Comparison of ENCODE assay signal across 13 cellular contexts in the genomic region with DNA sequence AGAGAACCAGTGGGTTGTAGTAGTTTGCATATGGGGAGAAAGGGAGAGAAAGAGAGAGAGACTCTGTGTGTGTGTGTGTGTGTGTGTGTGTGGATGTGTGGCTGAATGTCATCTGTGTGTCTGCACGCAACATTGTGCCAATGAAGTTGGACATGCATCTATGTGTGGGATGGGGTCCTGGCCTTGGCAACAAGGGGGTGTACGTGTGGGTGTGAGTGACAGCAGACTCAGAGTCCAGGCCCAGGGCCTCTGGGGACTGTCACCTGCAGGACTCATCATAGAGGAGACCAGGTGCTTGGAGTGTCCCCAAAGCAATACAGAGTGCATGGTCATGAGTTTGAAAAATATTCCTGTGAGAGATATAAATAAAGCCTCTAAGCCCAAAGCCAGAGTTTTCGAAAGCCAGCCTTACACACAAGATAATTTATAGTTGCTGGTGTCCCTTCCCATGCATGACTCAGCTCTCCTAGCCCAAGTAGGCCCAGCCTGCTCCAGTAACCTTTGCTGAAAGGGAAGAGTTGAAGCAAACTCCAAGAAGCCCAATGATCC. TPM values are rescaled to one million over a fixed set of nuclear protein-coding genes. Genes with fewer than 3 reads are reported as not detected.
DNase-seq lines count a peak whose midpoint lies in the region; ATAC-seq and TF ChIP-seq lines count a peak whose summit lies in the region.
"Had no signal": no experiment of that assay in that cellular context is flagged by ENCODE, and none has a peak within 500 bp of the region (broad histone marks: within the 10 kb centered on the region; RNA-seq: fewer than 3 reads in every experiment).

No MANE protein-coding gene starts in this region.

- H3K36me3 ChIP-seq in heart left ventricle (no peaks in the 10 kb centered on the region), vagina (no peaks in the 10 kb centered on the region)

- H3K27me3 Mint-ChIP-seq in nephron progenitor cell (ENCODE audit: low read depth, poor library complexity): no peaks in the 10 kb centered on the region

- H3K4me1 Mint-ChIP-seq in nephron progenitor cell: peaks cover 50% of the 10 kb centered on the region

- intact Hi-C loops in heart left ventricle (cut with DNase I) (no loop called here), cardiac septum (cut with DNase I) (loop anchor here (10.0 kb wide), 1 partner anchor 175 kb away; no protein-coding TSS in a partner anchor), vagina (cut with DNase I) (no loop called here)

- peak overlapping the region; percentile 52 for H3K27ac Mint-ChIP-seq in nephron progenitor cell

- H3K4me3 Mint-ChIP-seq in nephron progenitor cell: no peak overlapping the region

- H3K9me3 Mint-ChIP-seq in nephron progenitor cell: no peaks in the 10 kb centered on the region

- H3K4me3 ChIP-seq in heart left ventricle (no peak overlapping the region), vagina (no peak overlapping the region)

- H3K27ac ChIP-seq in heart left ventricle (peak overlapping the region; percentile 9 to 81 (median 42)), vagina (peak overlapping the region; percentile 69)

- DNase-seq in heart left ventricle (no peak), cardiac septum (ENCODE audit: low spot score) (no peak), fibroblast of gingiva (ENCODE audit: low read depth) (peak; percentile 9), nephron progenitor cell (no peak), vagina (ENCODE audit: extremely low spot score in 2 of 2) (peak in 1 of 2 donors; percentile 95), NK-92 (lab: John Stamatoyannopoulos, UW; ENCODE audit: unreplicated experiment) (no peak), SIG-M5 treated with dmso at 0.1 percent for 504 hours (lab: John Stamatoyannopoulos, UW; ENCODE audit: unreplicated experiment) (no peak)
- DNase-seq: activated gamma-delta T cell treated with Interleukin-2 at 50 U/mL for 16 hours; dermis blood vessel endothelial cell; NCI-H748 treated with DMSO at 0.1 percent for 48 hours; stimulated activated naive CD4-positive, alpha-beta T cell had no signal

- peak; percentile 25 to 45 (median 27) for ATAC-seq in heart left ventricle
- no peak for ATAC-seq in HG02763 (IDR thresholded peaks at IDR 0.05; ENCODE audit: unreplicated experiment)

- H3K27me3 ChIP-seq in heart left ventricle (no peaks in the 10 kb centered on the region), vagina (no peaks in the 10 kb centered on the region)

- no peaks in the 10 kb centered on the region for H3K36me3 Mint-ChIP-seq in nephron progenitor cell (ENCODE audit: low read depth)

- peaks cover 0 to 4% (median 0%) of the 10 kb centered on the region in 12 donors for H3K9me3 ChIP-seq in heart left ventricle
- no peaks in the 10 kb centered on the region for H3K9me3 ChIP-seq in vagina

- no peak for TF ChIP-seq CTCF in heart left ventricle (IDR thresholded peaks at IDR 0.05)
- TF ChIP-seq CTCF in nephron progenitor cell (IDR thresholded peaks at IDR 0.05): no peak
- TF ChIP-seq CTCF in vagina (IDR thresholded peaks at IDR 0.05): no peak

- no peak for TF ChIP-seq POLR2A in heart left ventricle (IDR thresholded peaks at IDR 0.05)
- no peak for TF ChIP-seq POLR2A in vagina (IDR thresholded peaks at IDR 0.05)

- peaks cover 0 to 55% (median 15%) of the 10 kb centered on the region in 12 donors for H3K4me1 ChIP-seq in heart left ventricle
- H3K4me1 ChIP-seq in vagina: peaks cover 14% of the 10 kb centered on the region

- WGBS in heart left ventricle, 4 donors: 65 to 73% (median 68%) methylated on average over 3 of the region's 3 CpGs

RNA-seq across cellular contexts. Expression of a gene that starts 59.9 kb away (rescaled TPM):
- total RNA-seq in heart left ventricle (not detected), cardiac septum (not detected), vagina (not detected)
- polyA plus RNA-seq in heart left ventricle: not detected
- total RNA-seq: dermis blood vessel endothelial cell, SK-MEL-5 had no signal
